Comparison of ENCODE assay signal across 13 cellular contexts in genomic region chr1:226728448-226728847, GRCh38. TPM values are rescaled to one million over a fixed set of nuclear protein-coding genes. Genes with fewer than 3 reads are reported as not detected.
DNase-seq lines count a peak whose midpoint lies in the region; ATAC-seq and TF ChIP-seq lines count a peak whose summit lies in the region.
"Had no signal": no experiment of that assay in that cellular context is flagged by ENCODE, and none has a peak within 500 bp of the region (broad histone marks: within the 10 kb centered on the region; RNA-seq: fewer than 3 reads in every experiment).

No MANE protein-coding gene starts in this region.

- H3K4me1 Mint-ChIP-seq in activated T-cell treated with anti-CD3 and anti-CD28 coated beads, Interleukin-2, amount 50 U/mL, for 4 hours (ENCODE audit: low read depth): peaks cover 92% of the 10 kb centered on the region
- peaks cover 96% of the 10 kb centered on the region for H3K4me1 Mint-ChIP-seq in activated CD8-positive, alpha-beta T cell treated with anti-CD3 and anti-CD28 coated beads, Interleukin-2, amount 10 ng/mL, durations not matched to agents 7 days and 5 days (ENCODE audit: low read depth)
- H3K4me1 Mint-ChIP-seq in CD14-positive monocyte: peaks cover 92% of the 10 kb centered on the region

- no peaks in the 10 kb centered on the region for H3K9me3 ChIP-seq in A673 (ENCODE audit: low read depth, low read length, poor library complexity, severe bottlenecking)
- H3K9me3 ChIP-seq: left lung, tibial nerve had no signal

- peaks cover 37% of the 10 kb centered on the region for H3K36me3 Mint-ChIP-seq in activated T-cell treated with anti-CD3 and anti-CD28 coated beads, Interleukin-2, amount 50 U/mL, for 4 hours (ENCODE audit: insufficient read depth)
- H3K36me3 Mint-ChIP-seq in activated CD8-positive, alpha-beta T cell treated with anti-CD3 and anti-CD28 coated beads, Interleukin-2, amount 10 ng/mL, durations not matched to agents 7 days and 5 days (ENCODE audit: low read depth): peaks cover 87% of the 10 kb centered on the region
- peaks cover 77 to 82% of the 10 kb centered on the region in 2 donors for H3K36me3 Mint-ChIP-seq in CD14-positive monocyte

- no peaks in the 10 kb centered on the region for H3K27me3 ChIP-seq in A673 (replicated peaks; ENCODE audit: insufficient read depth, low read depth, low read length, poor library complexity)
- H3K27me3 ChIP-seq: left lung, tibial nerve had no signal

- peak overlapping the region; percentile 90 for H3K27ac Mint-ChIP-seq in activated CD8-positive, alpha-beta T cell treated with anti-CD3 and anti-CD28 coated beads, Interleukin-2, amount 10 ng/mL, durations not matched to agents 7 days and 5 days
- peak overlapping the region in 3 of 7 donors; percentile 33 to 70 (median 62) for H3K27ac Mint-ChIP-seq in CD14-positive monocyte

- H3K9me3 Mint-ChIP-seq in activated T-cell treated with anti-CD3 and anti-CD28 coated beads, Interleukin-2, amount 50 U/mL, for 4 hours: no peaks in the 10 kb centered on the region
- H3K9me3 Mint-ChIP-seq in activated CD8-positive, alpha-beta T cell treated with anti-CD3 and anti-CD28 coated beads, Interleukin-2, amount 10 ng/mL, durations not matched to agents 7 days and 5 days (ENCODE audit: insufficient read depth): no peaks in the 10 kb centered on the region
- no peaks in the 10 kb centered on the region for H3K9me3 Mint-ChIP-seq in CD14-positive monocyte

- H3K27ac ChIP-seq in substantia nigra (ENCODE audit: low read depth, low read length, poor library complexity, severe bottlenecking) (peak overlapping the region; percentile 54), A673 (ENCODE audit: low read depth, low read length, poor library complexity, severe bottlenecking) (no peak overlapping the region)
- H3K27ac ChIP-seq: epithelial cell of prostate, KMS-11 had no signal

- no peak for DNase-seq in activated T-cell treated with anti-CD3 and anti-CD28 coated beads, Interleukin-2, amount 50 U/mL, for 4 hours
- DNase-seq in activated T-cell treated with anti-CD3 and anti-CD28 coated beads for 4 hours (no peak), islet precursor cell (peak; percentile 35), substantia nigra (lab: John Stamatoyannopoulos, UW) (no peak), NCI-H1417 (lab: John Stamatoyannopoulos, UW) (no peak), A673 (ENCODE audit: low spot score) (no peak), CD14-positive monocyte (ENCODE audit: low spot score) (no peak)
- DNase-seq in activated CD8-positive, alpha-beta T cell treated with anti-CD3 and anti-CD28 coated beads, Interleukin-2, amount 10 ng/mL, durations not matched to agents 7 days and 5 days: no peak
- DNase-seq: small intestine had no signal

- peak overlapping the region; percentile 95 for H3K4me3 Mint-ChIP-seq in activated T-cell treated with anti-CD3 and anti-CD28 coated beads, Interleukin-2, amount 50 U/mL, for 4 hours
- H3K4me3 Mint-ChIP-seq in activated CD8-positive, alpha-beta T cell treated with anti-CD3 and anti-CD28 coated beads, Interleukin-2, amount 10 ng/mL, durations not matched to agents 7 days and 5 days: peak overlapping the region; percentile 71
- H3K4me3 Mint-ChIP-seq in CD14-positive monocyte: no peak overlapping the region

- ATAC-seq in activated T-cell treated with anti-CD3 and anti-CD28 coated beads, Interleukin-2, amount 50 U/mL, for 4 hours: no peak
- ATAC-seq in activated CD8-positive, alpha-beta T cell treated with anti-CD3 and anti-CD28 coated beads, Interleukin-2, amount 10 ng/mL, durations not matched to agents 7 days and 5 days: no peak
- ATAC-seq: left lung had no signal

- H3K36me3 ChIP-seq in A673 (ENCODE audit: insufficient read depth, low read length, poor library complexity, severe bottlenecking): no peaks in the 10 kb centered on the region

- H3K4me3 ChIP-seq in A673 (ENCODE audit: low read depth, low read length, poor library complexity, severe bottlenecking): no peak overlapping the region
- H3K4me3 ChIP-seq: left lung, tibial nerve had no signal

- no peaks in the 10 kb centered on the region for H3K27me3 Mint-ChIP-seq in activated T-cell treated with anti-CD3 and anti-CD28 coated beads, Interleukin-2, amount 50 U/mL, for 4 hours (ENCODE audit: low read depth)
- no peaks in the 10 kb centered on the region for H3K27me3 Mint-ChIP-seq in activated CD8-positive, alpha-beta T cell treated with anti-CD3 and anti-CD28 coated beads, Interleukin-2, amount 10 ng/mL, durations not matched to agents 7 days and 5 days (ENCODE audit: low read depth)
- peaks cover 0 to 1% (median 0%) of the 10 kb centered on the region in 3 donors for H3K27me3 Mint-ChIP-seq in CD14-positive monocyte (ENCODE audit: low read depth in 3 of 3)

- POLR2A ChIA-PET in activated CD8-positive, alpha-beta T cell treated with anti-CD3 and anti-CD28 coated beads, Interleukin-2, amount 10 ng/mL, durations not matched to agents 7 days and 5 days (lab: Charles Lee): no interaction called here
- POLR2A ChIA-PET in A673 (lab: Charles Lee; ENCODE audit: low non-redundant PET): no interaction called here

- CTCF ChIA-PET in activated CD8-positive, alpha-beta T cell treated with anti-CD3 and anti-CD28 coated beads, Interleukin-2, amount 10 ng/mL, durations not matched to agents 7 days and 5 days (lab: Charles Lee): interaction anchor here (0.6 to 3.6 kb wide), 3 partner anchors 95 to 102 kb away, joined by 3 to 14 read pairs (median 6); no protein-coding TSS in a partner anchor
- CTCF ChIA-PET in A673 (lab: Charles Lee): no interaction called here

- intact Hi-C loops in A673 (cut with micrococcal nuclease; ENCODE audit: unreplicated experiment) (no loop called here), CD14-positive monocyte (cut with micrococcal nuclease) (no loop called here)

- BruUV-seq in A673 (replicated peaks; lab: Mats Ljungman, UMichigan): no TSS peak

- H3K4me1 ChIP-seq in A673 (ENCODE audit: insufficient read depth, low read length, poor library complexity, severe bottlenecking): peaks cover 17% of the 10 kb centered on the region

- TF ChIP-seq CTCF in A673 (conservative IDR thresholded peaks at IDR 0.05; ENCODE audit: low read depth, low read length) (no peak), CD14-positive monocyte (IDR thresholded peaks at IDR 0.05) (no peak)

RNA-seq across cellular contexts. Expression of gene ITPKB, which starts 10.6 kb away (rescaled TPM):
- 10 to 100 TPM; 26.2 to 28.3 (median 27.7) TPM for total RNA-seq in activated T-cell treated with anti-CD3 and anti-CD28 coated beads, Interleukin-2, amount 50 U/mL, for 4 hours
- total RNA-seq in activated CD8-positive, alpha-beta T cell treated with anti-CD3 and anti-CD28 coated beads, Interleukin-2, amount 10 ng/mL, durations not matched to agents 7 days and 5 days: 10 to 100 TPM; 47.0 to 47.4 TPM
- 12.5 and 14.1 TPM in 2 replicates for total RNA-seq in A673 (2021)
- polyA plus RNA-seq in CD14-positive monocyte: 10 to 100 TPM in 1 of 2 donors, 1 to 10 TPM in 1; 7.3 to 10.2 TPM

Comparison
In these comparisons a context has a peak if more than half of its experiments do, and no peak if none do; other contexts are left out.
1. H3K4me3 Mint-ChIP-seq: peak in activated T-cell treated with anti-CD3 and anti-CD28 coated beads, Interleukin-2, amount 50 U/mL, for 4 hours (single experiment) and activated CD8-positive, alpha-beta T cell treated with anti-CD3 and anti-CD28 coated beads, Interleukin-2, amount 10 ng/mL, durations not matched to agents 7 days and 5 days (single experiment); none in CD14-positive monocyte (0 of 2).